22 cellular contexts compared by ENCODE assay signal in the genomic region with DNA sequence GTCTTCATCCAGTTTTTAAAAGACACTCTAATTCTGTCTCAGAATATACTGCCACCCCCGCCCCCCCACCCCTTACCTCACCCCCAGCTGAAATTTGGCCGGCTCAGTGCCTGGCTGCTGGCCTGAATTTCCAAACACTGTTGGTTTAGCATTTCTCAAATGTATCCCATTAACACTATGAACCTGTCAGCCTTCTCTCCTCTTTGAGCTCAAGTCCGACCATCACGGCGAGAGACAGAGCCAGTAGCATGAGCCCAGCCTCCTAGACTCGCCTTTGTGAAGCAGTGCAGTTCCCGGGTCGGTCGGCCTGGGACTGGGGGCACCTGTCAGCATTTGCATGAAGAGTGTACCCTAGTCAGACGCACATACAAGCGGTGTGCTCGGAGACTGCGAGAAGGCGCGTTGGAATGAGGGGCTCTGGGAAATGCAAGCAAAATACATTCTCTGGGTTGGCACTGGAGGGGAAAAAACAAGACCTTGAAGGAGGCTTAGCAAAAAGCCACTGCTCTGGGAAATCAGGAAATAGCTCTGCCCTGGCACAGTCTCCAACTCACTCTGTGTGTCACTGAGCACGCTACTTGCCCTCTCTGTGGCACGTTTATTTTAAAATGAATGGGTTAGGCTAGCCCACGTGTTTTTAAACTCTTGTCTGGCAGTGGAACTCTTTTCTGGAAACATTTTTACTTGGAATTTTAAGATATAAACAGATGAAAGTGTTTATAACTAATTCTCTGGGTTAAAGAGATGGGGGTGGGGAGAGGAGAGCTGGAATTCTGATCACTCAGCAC.
DNase-seq lines count a peak whose midpoint lies in the region; ATAC-seq, FAIRE-seq and TF ChIP-seq lines count a peak whose summit lies in the region.
"Had no signal": no experiment of that assay in that cellular context is flagged by ENCODE, and none has a peak within 500 bp of the region (broad histone marks: within the 10 kb centered on the region; RNA-seq: fewer than 3 reads in every experiment).

No MANE protein-coding gene starts in this region.

- TF ChIP-seq CTCF in K562 (IDR thresholded peaks at IDR 0.05 in 2 of 3, conservative IDR thresholded peaks at IDR 0.05 in 1 of 3; ENCODE audit: insufficient read depth in 2 of 3, low read depth in 1 of 3, low read length in 3 of 3) (no peak), kidney (IDR thresholded peaks at IDR 0.05; ENCODE audit: borderline replicate concordance, extremely low read depth, insufficient read depth) (no peak), thoracic aorta (IDR thresholded peaks at IDR 0.05) (no peak)

- in situ Hi-C loops in K562 (cut with MboI), result loop anchor here (10.0 kb wide), 1 partner anchor 545 kb away; no protein-coding TSS in a partner anchor

- H2BK15ac ChIP-seq in neuronal stem cell (ENCODE audit: low read length), result no peak overlapping the region

- TF ChIP-seq POLR2A in K562 (conservative IDR thresholded peaks at IDR 0.05), result no peak
- no peak for TF ChIP-seq POLR2A in GM18505 (IDR thresholded peaks at IDR 0.05; ENCODE audit: borderline replicate concordance, extremely low read depth, insufficient read depth, insufficient read length)

- H2AFZ ChIP-seq in K562 (ENCODE audit: low read depth, low read length) (no peak overlapping the region), neuronal stem cell (ENCODE audit: low read length) (no peak overlapping the region)
- H2AFZ ChIP-seq: GM23248 had no signal

- peak; percentile 34; the same call in 1 of the 3 replicates for ATAC-seq in K562
- ATAC-seq in thoracic aorta (ENCODE audit: insufficient number of reproducible peaks, low FRiP score, low read depth), result no peak
- no peak for ATAC-seq in GM21717 (IDR thresholded peaks at IDR 0.05; ENCODE audit: unreplicated experiment)
- no peak for ATAC-seq in GM18505 (IDR thresholded peaks at IDR 0.05; ENCODE audit: unreplicated experiment)

- FAIRE-seq in K562 (lab: Jason Lieb, UNC) (no peak), kidney (lab: Jason Lieb, UNC) (no peak)
- FAIRE-seq: HTR-8/SVneo, RCC 7860 had no signal

- H3K4me1 ChIP-seq in K562 (replicated peaks in 1 of 2; ENCODE audit: control insufficient read depth in 2 of 2, insufficient read depth in 2 of 2, low read length in 2 of 2), result no peaks in the 10 kb centered on the region; a peak in 2 of 5 replicates
- peaks cover 2 to 3% of the 10 kb centered on the region in 2 donors for H3K4me1 ChIP-seq in kidney (ENCODE audit: control insufficient read depth in 1 of 2, insufficient read depth in 1 of 2, low read depth in 1 of 2, low read length in 2 of 2)
- H3K4me1 ChIP-seq in neuronal stem cell (ENCODE audit: control insufficient read depth in 2 of 2, insufficient read depth in 1 of 2, low read depth in 1 of 2, low read length in 2 of 2), result peaks cover 0 to 15% of the 10 kb centered on the region in 2 donors
- H3K4me1 ChIP-seq in thoracic aorta (ENCODE audit: control insufficient read depth in 1 of 2, low read depth in 2 of 2), result peaks cover 5 to 15% of the 10 kb centered on the region in 2 donors
- H3K4me1 ChIP-seq: HAP-1, SJSA1 had no signal

- CTCF ChIA-PET in K562 (lab: Yijun Ruan, JAX; ENCODE audit: low intra/inter-chr PET ratio), result no interaction called here

- no peak for DNase-seq in K562 (ENCODE audit: extremely low read depth in 1 of 4, low spot score in 3 of 4)
- DNase-seq in kidney, result peak; percentile 77
- no peak for DNase-seq in neuronal stem cell (ENCODE audit: low spot score)
- DNase-seq in thoracic aorta (ENCODE audit: low spot score), result no peak
- no peak for DNase-seq in amniotic stem cell (lab: John Stamatoyannopoulos, UW)
- no peak for DNase-seq in ureter (ENCODE audit: low spot score)
- DNase-seq: CD4-positive, alpha-beta T cell; COR-L47; DMS79; GM23248; NCI-H1105; NCI-H2029 treated with DMSO at 0.1 percent for 48 hours; NCI-H524 treated with DMSO at 0.1 percent for 48 hours; NCI-H82; OCI-M1 had no signal

- POLR2A ChIA-PET in K562 (lab: Yijun Ruan, JAX), result no interaction called here

- no peaks in the 10 kb centered on the region for H3K9me1 ChIP-seq in K562 (ENCODE audit: control insufficient read depth, insufficient read depth, low read length)

- no peak overlapping the region for H2BK120ac ChIP-seq in neuronal stem cell (ENCODE audit: low read depth, low read length)

- H3K4me3 ChIP-seq in K562 (no peak overlapping the region), kidney (ENCODE audit: low read length in 2 of 2) (no peak overlapping the region), neuronal stem cell (ENCODE audit: low read length in 2 of 2) (no peak overlapping the region), thoracic aorta (peak overlapping the region; percentile 42)
- H3K4me3 ChIP-seq: BLaER1, GM23248, HAP-1, SJSA1 had no signal

- H3K14ac ChIP-seq in neuronal stem cell (ENCODE audit: low read length), result no peak overlapping the region

- H3K79me2 ChIP-seq in K562 (ENCODE audit: control insufficient read depth, insufficient read depth, low read length), result no peaks in the 10 kb centered on the region

- H3K36me3 ChIP-seq in K562 (ENCODE audit: control insufficient read depth, insufficient read depth, low read length), result no peaks in the 10 kb centered on the region
- no peaks in the 10 kb centered on the region for H3K36me3 ChIP-seq in kidney (ENCODE audit: control insufficient read depth in 1 of 2, insufficient read depth in 2 of 2, low read length in 2 of 2)
- no peaks in the 10 kb centered on the region for H3K36me3 ChIP-seq in neuronal stem cell (replicated peaks in 1 of 2; ENCODE audit: control insufficient read depth in 2 of 2, insufficient read depth in 2 of 2, low read length in 2 of 2)
- no peaks in the 10 kb centered on the region for H3K36me3 ChIP-seq in thoracic aorta
- H3K36me3 ChIP-seq: BLaER1, HAP-1, SJSA1 had no signal

- H3K27ac ChIP-seq in K562 (ENCODE audit: extremely low read depth, low read depth, low read length) (no peak overlapping the region), kidney (ENCODE audit: low read depth in 2 of 2, low read length in 2 of 2) (no peak overlapping the region), neuronal stem cell (replicated peaks; ENCODE audit: low read length) (no peak overlapping the region), thoracic aorta (no peak overlapping the region)
- H3K27ac ChIP-seq: BLaER1, GM23248, SJSA1 had no signal

- no peaks in the 10 kb centered on the region for H3K79me1 ChIP-seq in neuronal stem cell (ENCODE audit: low read depth, low read length)

- no TSS peak for BruUV-seq in K562 (replicated peaks; lab: Mats Ljungman, UMichigan)

- TF ChIP-seq RAD21 in K562 (CRISPR knock-in tag; conservative IDR thresholded peaks at IDR 0.05 in 1 of 2, IDR thresholded peaks at IDR 0.05 in 1 of 2), result no peak

- H2AK5ac ChIP-seq in neuronal stem cell (ENCODE audit: low read depth, low read length), result no peak overlapping the region

- H3K18ac ChIP-seq in neuronal stem cell (ENCODE audit: low read length), result no peak overlapping the region

- H4K91ac ChIP-seq in neuronal stem cell (ENCODE audit: low read depth, low read length, poor library complexity), result peak overlapping the region; percentile 61

- 68% methylated on average over 13 of the region's 18 CpGs for WGBS in K562 (ENCODE audit: insufficient coverage, low coverage, missing lambda C conversion rate)
- WGBS in neuronal stem cell (ENCODE audit: extremely low coverage in 2 of 2, insufficient read length in 2 of 2, insufficient replicate concordance in 1 of 2), 2 donors, result no CpG with 5 or more reads among the region's 18 CpGs

- H3K4me2 ChIP-seq in K562 (ENCODE audit: insufficient read depth, low read length), result no peak overlapping the region
- H3K4me2 ChIP-seq in neuronal stem cell (ENCODE audit: insufficient read depth, low read length, poor library complexity, severe bottlenecking), result no peak overlapping the region

- no peaks in the 10 kb centered on the region for H3K27me3 ChIP-seq in K562 (ENCODE audit: control insufficient read depth in 2 of 2, insufficient read depth in 2 of 2, low read length in 2 of 2)
- peaks cover 0 to 3% (median 0%) of the 10 kb centered on the region in 3 experiments for H3K27me3 ChIP-seq in neuronal stem cell (ENCODE audit: control insufficient read depth in 3 of 3, insufficient read depth in 3 of 3, low read depth in 1 of 3, low read length in 3 of 3)
- H3K27me3 ChIP-seq in thoracic aorta (replicated peaks; ENCODE audit: insufficient read depth), result no peaks in the 10 kb centered on the region
- H3K27me3 ChIP-seq: BLaER1, SJSA1 had no signal

- H3K9ac ChIP-seq in K562 (ENCODE audit: insufficient read depth in 1 of 2, low read depth in 2 of 2, low read length in 2 of 2) (no peak overlapping the region; a peak in 1 of 4 replicates), kidney (ENCODE audit: low read length in 2 of 2) (no peak overlapping the region), neuronal stem cell (ENCODE audit: low read depth, low read length, poor library complexity) (no peak overlapping the region)
- H3K9ac ChIP-seq: BLaER1, GM23248 had no signal

- H2BK12ac ChIP-seq in neuronal stem cell (ENCODE audit: low read length), result no peak overlapping the region

- no peak for TF ChIP-seq EP300 in K562 (IDR thresholded peaks at IDR 0.05; ENCODE audit: low read length)

- H4K20me1 ChIP-seq in K562 (replicated peaks; ENCODE audit: control insufficient read depth, insufficient read depth, low read length), result no peaks in the 10 kb centered on the region
- H4K20me1 ChIP-seq: BLaER1 had no signal

- H3K9me3 ChIP-seq in K562 (replicated peaks; ENCODE audit: control insufficient read depth, insufficient read depth, low read depth, low read length), result no peaks in the 10 kb centered on the region
- H3K9me3 ChIP-seq in kidney (ENCODE audit: control insufficient read depth in 1 of 2, low read length in 2 of 2), result no peaks in the 10 kb centered on the region
- no peaks in the 10 kb centered on the region for H3K9me3 ChIP-seq in neuronal stem cell (replicated peaks in 1 of 2; ENCODE audit: control insufficient read depth in 2 of 2, insufficient read depth in 1 of 2, low read depth in 1 of 2, low read length in 2 of 2)
- H3K9me3 ChIP-seq in thoracic aorta, result no peaks in the 10 kb centered on the region
- H3K9me3 ChIP-seq: BLaER1, HAP-1, SJSA1 had no signal

- intact Hi-C loops in K562 (cut with micrococcal nuclease) (no loop called here), kidney (cut with DNase I) (no loop called here)

- no peak overlapping the region for H4K8ac ChIP-seq in neuronal stem cell (ENCODE audit: low read depth, low read length)

- H2BK5ac ChIP-seq in neuronal stem cell (ENCODE audit: low read length), result no peak overlapping the region

- H3K4ac ChIP-seq in neuronal stem cell (ENCODE audit: low read length), result no peak overlapping the region

- no peak overlapping the region for H3K23ac ChIP-seq in neuronal stem cell (ENCODE audit: low read depth, low read length, poor library complexity)

TF ChIP-seq in K562, 482 proteins besides CTCF, POLR2A, EP300 and RAD21 (continues in another document):
- TF ChIP-seq SRSF3 (IDR thresholded peaks at IDR 0.05; ENCODE audit: insufficient read depth, low read length), result no peak
